Comparison of ENCODE assay signal across 3 cellular contexts in genomic region chr11:25197515-25197914, GRCh38.
"Had no signal": no experiment of that assay in that cellular context is flagged by ENCODE, and none has a peak within 500 bp of the region (broad histone marks: within the 10 kb centered on the region; RNA-seq: fewer than 3 reads in every experiment).

No MANE protein-coding gene starts in this region.

- ATAC-seq: GM12878 had no signal

- DNase-seq: GDM1, GF-D8 had no signal

- H3K4me3 ChIP-seq: GM12878 had no signal
